In the genomic region with DNA sequence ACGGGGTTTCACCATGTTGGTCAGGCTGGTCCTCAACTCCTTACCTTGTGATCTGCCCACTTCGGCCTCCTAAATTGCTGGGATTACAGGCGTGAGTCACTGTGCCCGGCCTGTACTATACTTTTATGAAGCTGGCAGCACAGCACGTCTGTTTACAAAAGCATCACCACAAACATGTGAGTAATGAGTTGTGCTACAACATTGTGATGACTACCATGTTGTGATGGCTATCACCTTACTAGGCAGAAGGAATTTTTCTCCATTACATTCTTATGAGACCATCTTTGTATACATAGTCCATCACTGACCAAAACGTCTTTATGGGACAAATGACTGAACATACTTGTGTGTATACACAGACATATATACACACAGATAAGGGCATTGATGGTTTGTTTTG, we compare ENCODE assay signal across 17 cellular contexts.
DNase-seq lines count a peak whose midpoint lies in the region; ATAC-seq and TF ChIP-seq lines count a peak whose summit lies in the region.
"Had no signal": no experiment of that assay in that cellular context is flagged by ENCODE, and none has a peak within 500 bp of the region (broad histone marks: within the 10 kb centered on the region; RNA-seq: fewer than 3 reads in every experiment).

No MANE protein-coding gene starts in this region.

- H3K27me3 Mint-ChIP-seq in activated T-helper 2 cell treated with anti-CD3 and anti-CD28 coated beads, Interferon-gamma antibody, Interleukin-2, Interleukin-4, amounts not matched to agents 10 μg/mL and 5 μg/mL and 100 μg/mL, durations not matched to agents 14 hours and 24 hours and 36 hours (ENCODE audit: low read depth) = no peaks in the 10 kb centered on the region

- no peaks in the 10 kb centered on the region for H3K36me3 ChIP-seq in RWPE2 (ENCODE audit: low read depth)

- ATAC-seq in RWPE2 (ENCODE audit: low read depth) = peak; percentile 82
- ATAC-seq in HG02588 (IDR thresholded peaks at IDR 0.05; ENCODE audit: unreplicated experiment) = no peak
- no peak for ATAC-seq in HG03565 (IDR thresholded peaks at IDR 0.05; ENCODE audit: unreplicated experiment)
- ATAC-seq: A549, HCT116 had no signal

- no peaks in the 10 kb centered on the region for H3K9me3 ChIP-seq in RWPE2 (ENCODE audit: severe bottlenecking)
- H3K9me3 ChIP-seq: A549 had no signal

- H3K4me1 Mint-ChIP-seq in activated T-helper 2 cell treated with anti-CD3 and anti-CD28 coated beads, Interferon-gamma antibody, Interleukin-2, Interleukin-4, amounts not matched to agents 10 μg/mL and 5 μg/mL and 100 μg/mL, durations not matched to agents 14 hours and 24 hours and 36 hours (ENCODE audit: low read depth) = no peaks in the 10 kb centered on the region

- H3K4me1 ChIP-seq in RWPE2 (ENCODE audit: insufficient read depth, poor library complexity, severe bottlenecking) = no peaks in the 10 kb centered on the region
- H3K4me1 ChIP-seq: A549 had no signal

- no peaks in the 10 kb centered on the region for H3K27me3 ChIP-seq in RWPE2 (ENCODE audit: insufficient read depth, poor library complexity, severe bottlenecking)

- H3K9me3 Mint-ChIP-seq in activated T-helper 2 cell treated with anti-CD3 and anti-CD28 coated beads, Interferon-gamma antibody, Interleukin-2, Interleukin-4, amounts not matched to agents 10 μg/mL and 5 μg/mL and 100 μg/mL, durations not matched to agents 14 hours and 24 hours and 36 hours = peaks cover 7% of the 10 kb centered on the region

- no peak overlapping the region for H3K27ac Mint-ChIP-seq in activated T-helper 2 cell treated with anti-CD3 and anti-CD28 coated beads, Interferon-gamma antibody, Interleukin-2, Interleukin-4, amounts not matched to agents 10 μg/mL and 5 μg/mL and 100 μg/mL, durations not matched to agents 14 hours and 24 hours and 36 hours

- no peak overlapping the region for H3K4me3 ChIP-seq in RWPE2 (ENCODE audit: severe bottlenecking)
- H3K4me3 ChIP-seq: A549 had no signal

- H3K27ac ChIP-seq in RWPE2 (ENCODE audit: poor library complexity, severe bottlenecking) (no peak overlapping the region), epithelial cell of prostate (no peak overlapping the region)
- H3K27ac ChIP-seq: A549, C4-2B had no signal

- in situ Hi-C loops in Caki2 (cut with HindIII; ENCODE audit: low pct_unique_long_range_greater_than_20kb, low sequenced_read_pairs) = no loop called here

- TF ChIP-seq CTCF in RWPE2 (IDR thresholded peaks at IDR 0.05; ENCODE audit: poor library complexity, severe bottlenecking) = no peak

- no peaks in the 10 kb centered on the region for H3K36me3 Mint-ChIP-seq in activated T-helper 2 cell treated with anti-CD3 and anti-CD28 coated beads, Interferon-gamma antibody, Interleukin-2, Interleukin-4, amounts not matched to agents 10 μg/mL and 5 μg/mL and 100 μg/mL, durations not matched to agents 14 hours and 24 hours and 36 hours (ENCODE audit: low read depth)

- DNase-seq in Caki2 (ENCODE audit: low read depth) (peak; percentile 8), HT1080 (ENCODE audit: low read depth) (peak; percentile 27), RWPE2 (ENCODE audit: low spot score) (no peak), epithelial cell of prostate (ENCODE audit: low read depth, low spot score) (peak; percentile 48), EL (no peak)
- DNase-seq in activated T-helper 2 cell treated with anti-CD3 and anti-CD28 coated beads, Interferon-gamma antibody, Interleukin-2, Interleukin-4, amounts not matched to agents 10 μg/mL and 5 μg/mL and 100 μg/mL, durations not matched to agents 14 hours and 24 hours and 36 hours (ENCODE audit: low spot score) = no peak
- DNase-seq: COR-L47, GDM1, KBM-7, NCI-H187 treated with DMSO at 0.1 percent for 48 hours, NCI-H2171, NCI-H82 had no signal

- intact Hi-C loops in activated T-helper 2 cell treated with anti-CD3 and anti-CD28 coated beads, Interferon-gamma antibody, Interleukin-2, Interleukin-4, amounts not matched to agents 10 μg/mL and 5 μg/mL and 100 μg/mL, durations not matched to agents 14 hours and 24 hours and 36 hours (cut with micrococcal nuclease) = no loop called here

- no peak overlapping the region for H3K4me3 Mint-ChIP-seq in activated T-helper 2 cell treated with anti-CD3 and anti-CD28 coated beads, Interferon-gamma antibody, Interleukin-2, Interleukin-4, amounts not matched to agents 10 μg/mL and 5 μg/mL and 100 μg/mL, durations not matched to agents 14 hours and 24 hours and 36 hours (ENCODE audit: low read depth)

Comparison
In these comparisons a context has a peak if more than half of its experiments do, and no peak if none do; other contexts are left out.
1. DNase-seq: peak in Caki2 (single experiment), HT1080 (single experiment) and epithelial cell of prostate (single experiment); none in RWPE2 (single experiment), EL (single experiment) and activated T-helper 2 cell treated with anti-CD3 and anti-CD28 coated beads, Interferon-gamma antibody, Interleukin-2, Interleukin-4, amounts not matched to agents 10 μg/mL and 5 μg/mL and 100 μg/mL, durations not matched to agents 14 hours and 24 hours and 36 hours (single experiment).